34 cellular contexts compared by ENCODE assay signal in genomic region chr2:237574467-237574866, GRCh38. TPM values are rescaled to one million over a fixed set of nuclear protein-coding genes. Genes with fewer than 3 reads are reported as not detected.
DNase-seq lines count a peak whose midpoint lies in the region; FAIRE-seq and TF ChIP-seq lines count a peak whose summit lies in the region.
"Had no signal": no experiment of that assay in that cellular context is flagged by ENCODE, and none has a peak within 500 bp of the region (broad histone marks: within the 10 kb centered on the region; RNA-seq: fewer than 3 reads in every experiment).

No MANE protein-coding gene starts in this region.

- no peaks in the 10 kb centered on the region for H3K9me3 Mint-ChIP-seq in Caco-2 (ENCODE audit: unreplicated experiment)
- H3K9me3 Mint-ChIP-seq: activated naive CD8-positive, alpha-beta T cell treated with anti-CD3 and anti-CD28 coated beads, Interleukin-2, amount 10 ng/mL, durations not matched to agents 7 days and 5 days; activated T-cell treated with anti-CD3 and anti-CD28 coated beads, Interleukin-2, amount 50 U/mL, for 24 hours; CD8-positive, alpha-beta memory T cell; mesothelial cell of epicardium; stimulated activated naive B cell treated with anti-CD40 and anti-IgM and Interleukin-4, amounts not matched to agents 10 μg/mL and 1 μg/mL and 100 μg/mL, for 72 hours; T-cell had no signal

- H3K27me3 ChIP-seq in Caco-2 (replicated peaks; ENCODE audit: control insufficient read depth, insufficient read depth, low read length) (no peaks in the 10 kb centered on the region), keratinocyte (ENCODE audit: control insufficient read depth, extremely low read depth, insufficient read depth, low read length) (no peaks in the 10 kb centered on the region), spleen (replicated peaks in 1 of 7) (peaks cover 0 to 27% (median 0%) of the 10 kb centered on the region in 7 donors)
- H3K27me3 ChIP-seq: testis had no signal

- TSS peak; percentile 45 for BruUV-seq in Caco-2 (replicated peaks; lab: Mats Ljungman, UMichigan)

- H3K9me3 ChIP-seq in Caco-2 (no peaks in the 10 kb centered on the region), keratinocyte (ENCODE audit: control insufficient read depth, low read depth, low read length) (no peaks in the 10 kb centered on the region), spleen (no peaks in the 10 kb centered on the region)
- H3K9me3 ChIP-seq: testis had no signal

- TF ChIP-seq POLR2A in spleen (IDR thresholded peaks at IDR 0.05), result no peak

- H3K4me2 ChIP-seq in keratinocyte (ENCODE audit: control insufficient read depth, extremely low read depth, insufficient read depth, low read depth, low read length), result peak overlapping the region; percentile 66

- H3K4me1 ChIP-seq in Caco-2, result no peaks in the 10 kb centered on the region
- peaks cover 16% of the 10 kb centered on the region for H3K4me1 ChIP-seq in keratinocyte (ENCODE audit: control insufficient read depth, extremely low read depth, insufficient read depth, low read length)
- H3K4me1 ChIP-seq in spleen, result peaks cover 0 to 10% (median 7%) of the 10 kb centered on the region in 6 donors

- H3K27ac Mint-ChIP-seq in Caco-2 (ENCODE audit: unreplicated experiment), result no peak overlapping the region
- H3K27ac Mint-ChIP-seq: activated naive CD8-positive, alpha-beta T cell treated with anti-CD3 and anti-CD28 coated beads, Interleukin-2, amount 10 ng/mL, durations not matched to agents 7 days and 5 days; activated T-cell treated with anti-CD3 and anti-CD28 coated beads, Interleukin-2, amount 50 U/mL, for 24 hours; mesothelial cell of epicardium; stimulated activated naive B cell treated with anti-CD40 and anti-IgM and Interleukin-4, amounts not matched to agents 10 μg/mL and 1 μg/mL and 100 μg/mL, for 72 hours; T-cell had no signal

- peaks cover 24% of the 10 kb centered on the region for H3K36me3 Mint-ChIP-seq in Caco-2 (ENCODE audit: insufficient read depth, unreplicated experiment)
- H3K36me3 Mint-ChIP-seq: activated naive CD8-positive, alpha-beta T cell treated with anti-CD3 and anti-CD28 coated beads, Interleukin-2, amount 10 ng/mL, durations not matched to agents 7 days and 5 days; CD8-positive, alpha-beta memory T cell; mesothelial cell of epicardium; stimulated activated naive B cell treated with anti-CD40 and anti-IgM and Interleukin-4, amounts not matched to agents 10 μg/mL and 1 μg/mL and 100 μg/mL, for 72 hours; T-cell had no signal

- POLR2A ChIA-PET in Caco-2 (lab: Charles Lee) (no interaction called here), RWPE1 (lab: Yijun Ruan, JAX; ENCODE audit: low non-redundant PET) (no interaction called here)

- CTCF ChIA-PET in Caco-2 (lab: Charles Lee) (no interaction called here), RWPE1 (lab: Yijun Ruan, JAX) (interaction anchor here (1.1 to 6.4 kb wide), 2 partner anchors 62 to 171 kb away, joined by 3 to 112 read pairs; no protein-coding TSS in a partner anchor)

- no peak for DNase-seq in Caco-2
- no peak for DNase-seq in RWPE1 (ENCODE audit: low spot score)
- DNase-seq in keratinocyte (ENCODE audit: low read depth, low spot score), result no peak
- DNase-seq in spleen, result peak; percentile 45
- no peak for DNase-seq in stimulated activated CD8-positive, alpha-beta memory T cell treated with anti-CD3 and anti-CD28 coated beads, Interleukin-4, amount 100 ng/mL, for 48 hours
- no peak for DNase-seq in NCI-H2196 treated with DMSO at 0.1 percent for 48 hours (lab: John Stamatoyannopoulos, UW; ENCODE audit: unreplicated experiment)
- DNase-seq in NK-92 (lab: John Stamatoyannopoulos, UW; ENCODE audit: unreplicated experiment), result no peak
- DNase-seq: activated CD4-positive, alpha-beta T cell treated with anti-CD3 and anti-CD28 coated beads, Interleukin-2, amount 50 U/mL, for 1 hour; activated gamma-delta T cell treated with Interleukin-2 at 50 U/mL for 16 hours; activated naive CD8-positive, alpha-beta T cell treated with anti-CD3 and anti-CD28 coated beads, Interleukin-2, amount 10 ng/mL, durations not matched to agents 7 days and 5 days; activated T-cell treated with anti-CD3 and anti-CD28 coated beads, Interleukin-2, amount 50 U/mL, for 24 hours; CD8-positive, alpha-beta memory T cell; cortex of kidney; DMS153; effector memory CD4-positive, alpha-beta T cell; foreskin fibroblast; HCEC 1CT; NCI-H1048; NCI-H1694; NCI-H82; nucleus accumbens; stimulated activated naive B cell treated with anti-CD40 and anti-IgM and Interleukin-4, amounts not matched to agents 10 μg/mL and 1 μg/mL and 100 μg/mL, for 72 hours; T-cell; testis had no signal

- dilution Hi-C loops in keratinocyte (cut with MboI; ENCODE audit: extremely low pct_ligation_motif_present, low sequenced_read_pairs), result no loop called here

- H3K27ac ChIP-seq in RWPE1, result peak overlapping the region; percentile 96
- no peak overlapping the region for H3K27ac ChIP-seq in keratinocyte (ENCODE audit: control insufficient read depth, insufficient read depth, low read length)
- no peak overlapping the region for H3K27ac ChIP-seq in spleen
- H3K27ac ChIP-seq: testis had no signal

- H3K9ac ChIP-seq in keratinocyte (ENCODE audit: control insufficient read depth, extremely low read depth, insufficient read depth, low read length), result no peak overlapping the region

- H3K36me3 ChIP-seq in Caco-2 (ENCODE audit: control insufficient read depth, insufficient read depth, low read length) (no peaks in the 10 kb centered on the region), keratinocyte (ENCODE audit: control insufficient read depth in 2 of 2, extremely low read depth in 1 of 2, insufficient read depth in 2 of 2, low read length in 2 of 2) (no peaks in the 10 kb centered on the region), spleen (no peaks in the 10 kb centered on the region)

- H3K27me3 Mint-ChIP-seq in Caco-2 (ENCODE audit: insufficient read depth, unreplicated experiment), result no peaks in the 10 kb centered on the region
- H3K27me3 Mint-ChIP-seq: activated naive CD8-positive, alpha-beta T cell treated with anti-CD3 and anti-CD28 coated beads, Interleukin-2, amount 10 ng/mL, durations not matched to agents 7 days and 5 days had no signal

- H4K20me1 ChIP-seq in keratinocyte (ENCODE audit: control insufficient read depth, extremely low read depth, insufficient read depth, low read length), result no peaks in the 10 kb centered on the region

- intact Hi-C loops in Caco-2 (cut with micrococcal nuclease; ENCODE audit: unreplicated experiment), result no loop called here
- intact Hi-C loops in spleen (cut with DNase I; ENCODE audit: low total_unique reads), result loop anchor here (10.0 kb wide), 1 partner anchor 420 kb away; no protein-coding TSS in a partner anchor

- TF ChIP-seq CTCF in Caco-2 (IDR thresholded peaks at IDR 0.05; ENCODE audit: insufficient read depth in 1 of 2, low read depth in 1 of 2, low read length in 1 of 2, severe bottlenecking in 1 of 2, unreplicated experiment in 1 of 2) (no peak), RWPE1 (conservative IDR thresholded peaks at IDR 0.05; ENCODE audit: low read depth) (no peak), keratinocyte (optimal IDR thresholded peaks at IDR 0.05 in 1 of 3, IDR thresholded peaks at IDR 0.05 in 1 of 3, conservative IDR thresholded peaks at IDR 0.05 in 1 of 3; ENCODE audit: extremely low read depth in 1 of 3, insufficient read depth in 2 of 3, low read length in 3 of 3) (no peak), spleen (IDR thresholded peaks at IDR 0.05 in 8 of 11, conservative IDR thresholded peaks at IDR 0.05 in 3 of 11) (no peak)

- no peaks in the 10 kb centered on the region for H3K9me1 ChIP-seq in keratinocyte (ENCODE audit: control insufficient read depth, extremely low read depth, insufficient read depth, low read length)

- WGBS in spleen, 5 donors, result 83 to 95% (median 91%) methylated on average over 9 of the region's 9 CpGs

- no peak overlapping the region for H3K4me3 Mint-ChIP-seq in Caco-2 (ENCODE audit: unreplicated experiment)
- H3K4me3 Mint-ChIP-seq: activated naive CD8-positive, alpha-beta T cell treated with anti-CD3 and anti-CD28 coated beads, Interleukin-2, amount 10 ng/mL, durations not matched to agents 7 days and 5 days; activated T-cell treated with anti-CD3 and anti-CD28 coated beads, Interleukin-2, amount 50 U/mL, for 24 hours; CD8-positive, alpha-beta memory T cell; mesothelial cell of epicardium; stimulated activated naive B cell treated with anti-CD40 and anti-IgM and Interleukin-4, amounts not matched to agents 10 μg/mL and 1 μg/mL and 100 μg/mL, for 72 hours; T-cell had no signal

- H2AFZ ChIP-seq in keratinocyte (ENCODE audit: control insufficient read depth, low read length), result no peak overlapping the region

- H3K4me3 ChIP-seq in Caco-2 (ENCODE audit: low read depth, low read length) (no peak overlapping the region), keratinocyte (ENCODE audit: control insufficient read depth in 2 of 3, extremely low read depth in 1 of 3, insufficient read depth in 2 of 3, low read depth in 1 of 3, low read length in 3 of 3) (no peak overlapping the region), spleen (no peak overlapping the region)
- H3K4me3 ChIP-seq: testis had no signal

- H3K79me2 ChIP-seq in keratinocyte (ENCODE audit: control insufficient read depth, insufficient read depth, low read length), result no peaks in the 10 kb centered on the region

- FAIRE-seq in keratinocyte (lab: Jason Lieb, UNC), result no peak
- FAIRE-seq: astrocyte, GM12891 had no signal

- peaks cover 8% of the 10 kb centered on the region for H3K4me1 Mint-ChIP-seq in Caco-2 (ENCODE audit: low read depth, unreplicated experiment)
- H3K4me1 Mint-ChIP-seq: activated naive CD8-positive, alpha-beta T cell treated with anti-CD3 and anti-CD28 coated beads, Interleukin-2, amount 10 ng/mL, durations not matched to agents 7 days and 5 days had no signal

RNA-seq across cellular contexts. Expression of gene PRLH, which starts 8.1 kb away (rescaled TPM):
- total RNA-seq in Caco-2 (2022) (not detected in 2 replicates), spleen (not detected)
- polyA plus RNA-seq in keratinocyte (not detected in 3 replicates), spleen (not detected)
- not detected for polyA plus RNA-seq in keratinocyte (2011; ENCODE audit: low read depth)
- polyA plus RNA-seq in keratinocyte (2011; cell fraction: cytosol; rRNA removed), result not detected in 2 replicates
- polyA plus RNA-seq in keratinocyte (2011; cell fraction: nucleus; rRNA removed), result not detected in 2 replicates
- polyA plus RNA-seq in keratinocyte (2012; ENCODE audit: low replicate concordance), result not detected in 2 replicates
- not detected in 3 replicates for polyA minus RNA-seq in keratinocyte
- polyA minus RNA-seq in keratinocyte (2011; cell fraction: cytosol; rRNA and poly(A)+ RNA removed), result not detected
- polyA minus RNA-seq in keratinocyte (2011; cell fraction: nucleus; rRNA and poly(A)+ RNA removed), result not detected in 2 replicates
- total RNA-seq: activated naive CD8-positive, alpha-beta T cell treated with anti-CD3 and anti-CD28 coated beads, Interleukin-2, amount 10 ng/mL, durations not matched to agents 7 days and 5 days; astrocyte; cardiac septum; CD8-positive, alpha-beta memory T cell; esophagus mucosa; liver; mesothelial cell of epicardium; NCI-H460; pulmonary artery endothelial cell; RPMI7951; T-cell; testis; urinary bladder had no signal
- polyA plus RNA-seq: CD8-positive, alpha-beta memory T cell; liver; urinary bladder had no signal

RNA-seq across cellular contexts. Expression of gene RAB17, which starts 16.1 kb away (rescaled TPM):
- 60.9 and 61.5 TPM in 2 replicates for total RNA-seq in Caco-2 (2022)
- polyA plus RNA-seq in keratinocyte, result 1.4 to 3.7 TPM (median 2.4 TPM) in 3 replicates
- 0.45 TPM for polyA plus RNA-seq in keratinocyte (2011; ENCODE audit: low read depth)
- polyA plus RNA-seq in keratinocyte (2011; cell fraction: cytosol; rRNA removed), result 1.2 and 2.1 TPM in 2 replicates
- 1.9 and 2.1 TPM in 2 replicates for polyA plus RNA-seq in keratinocyte (2011; cell fraction: nucleus; rRNA removed)
- polyA plus RNA-seq in keratinocyte (2012; ENCODE audit: low replicate concordance), result 1.2 and 2.3 TPM in 2 replicates
- 0.92 to 3.0 TPM (median 1.3 TPM) in 3 replicates for polyA minus RNA-seq in keratinocyte
- polyA minus RNA-seq in keratinocyte (2011; cell fraction: cytosol; rRNA and poly(A)+ RNA removed), result 4.0 TPM
- 0.23 and 2.1 TPM in 2 replicates for polyA minus RNA-seq in keratinocyte (2011; cell fraction: nucleus; rRNA and poly(A)+ RNA removed)
- 1 to 10 TPM in 3 of 7 donors, under 1 TPM in 1, not detected in 3; 0.46 to 2.2 (median 1.3) TPM for total RNA-seq in spleen
- under 1 TPM; 0.24 to 0.67 (median 0.57) TPM for polyA plus RNA-seq in spleen
- total RNA-seq: activated naive CD8-positive, alpha-beta T cell treated with anti-CD3 and anti-CD28 coated beads, Interleukin-2, amount 10 ng/mL, durations not matched to agents 7 days and 5 days; CD8-positive, alpha-beta memory T cell had no signal
- polyA plus RNA-seq: CD8-positive, alpha-beta memory T cell had no signal

RNA-seq across cellular contexts. Expression of gene LRRFIP1, which starts 52.9 kb away (rescaled TPM):
- total RNA-seq in Caco-2 (2022) (37.1 and 40.8 TPM in 2 replicates), spleen (100 to 1,000 TPM; 110 to 164 (median 144) TPM)
- polyA plus RNA-seq in keratinocyte (69.7 to 115 TPM (median 112 TPM) in 3 replicates), spleen (10 to 100 TPM; 40.4 to 46.3 (median 44.4) TPM)
- 305 TPM for polyA plus RNA-seq in keratinocyte (2011; ENCODE audit: low read depth)
- 67.2 and 85.7 TPM in 2 replicates for polyA plus RNA-seq in keratinocyte (2011; cell fraction: cytosol; rRNA removed)
- 110 and 143 TPM in 2 replicates for polyA plus RNA-seq in keratinocyte (2011; cell fraction: nucleus; rRNA removed)
- polyA plus RNA-seq in keratinocyte (2012; ENCODE audit: low replicate concordance), result 74.2 and 112 TPM in 2 replicates
- 31.8 to 118 TPM (median 45.0 TPM) in 3 replicates for polyA minus RNA-seq in keratinocyte
- 40.3 TPM for polyA minus RNA-seq in keratinocyte (2011; cell fraction: cytosol; rRNA and poly(A)+ RNA removed)
- polyA minus RNA-seq in keratinocyte (2011; cell fraction: nucleus; rRNA and poly(A)+ RNA removed), result 62.3 and 149 TPM in 2 replicates

Comparison
In these comparisons a context has a peak if more than half of its experiments do, and no peak if none do; other contexts are left out.
1. RNA of gene RAB17, which starts 16.1 kb away (total RNA-seq): 60.9 to 61.5 TPM in Caco-2; 0.46 to 2.2 TPM in spleen; every median in the first group is over 10 times any median in the second.